In genomic region chr6:17501982-17502704, GRCh38 we compare ENCODE assay signal across 1 cellular context.
TF ChIP-seq lines count a peak whose summit lies in the region.

No MANE protein-coding gene starts in this region.

TF ChIP-seq in liver, 16 proteins besides CTCF, POLR2A, EP300 and RAD21 (continued from another document):
- TF ChIP-seq REST (IDR thresholded peaks at IDR 0.05) (no peak), HNF4G (IDR thresholded peaks at IDR 0.05) (no peak)
TF ChIP-seq in liver: peak in this region for 4.
